In genomic region chr4:623914-624626, GRCh38 we compare ENCODE assay signal across 1 cellular context.
TF ChIP-seq lines count a peak whose summit lies in the region.

No MANE protein-coding gene starts in this region.

TF ChIP-seq in H1, 55 proteins besides CTCF, POLR2A, EP300 and RAD21:
- TF ChIP-seq SP4 (IDR thresholded peaks at IDR 0.05; ENCODE audit: low read length) (no peak), RBBP5 (IDR thresholded peaks at IDR 0.05; ENCODE audit: borderline replicate concordance, low read depth, low read length) (0 out of 2 replicates have a peak, but pooled peaks have one; percentile 3)
TF ChIP-seq in H1: peak in this region for 1.
